In the genomic region with DNA sequence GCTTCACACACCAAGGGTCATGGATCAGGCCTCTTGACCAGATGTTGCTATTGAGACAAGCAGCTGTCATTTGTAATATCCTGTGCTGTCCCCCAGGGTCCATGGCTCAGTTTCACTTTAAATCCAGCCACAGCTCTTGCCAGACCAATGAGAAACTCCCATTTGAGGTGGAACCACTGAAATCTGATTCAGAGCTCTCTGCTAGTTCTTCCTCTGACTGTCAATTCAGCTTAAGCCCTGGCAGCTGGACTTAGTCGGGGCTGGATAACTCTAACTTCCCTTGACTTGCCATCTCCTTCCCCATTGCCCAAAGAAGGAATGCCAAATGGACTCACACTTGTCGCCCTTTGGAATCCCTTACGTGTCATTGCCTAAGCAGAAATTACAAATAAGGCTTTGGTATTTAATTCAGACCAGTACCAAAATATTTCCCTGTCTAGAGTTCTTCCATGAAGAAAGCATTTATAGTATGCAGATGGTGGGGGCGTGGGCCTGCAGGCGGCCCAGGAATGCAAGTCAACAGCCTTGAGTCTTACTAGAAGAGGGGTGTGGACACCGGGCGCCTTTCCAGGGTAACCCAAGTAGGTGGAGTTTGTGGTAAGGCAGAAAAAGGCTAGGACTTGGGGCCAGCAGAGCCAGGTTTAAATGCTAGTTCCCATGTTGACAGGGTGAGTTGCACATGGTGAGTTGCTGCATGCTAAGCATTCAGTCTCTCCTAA, we compare ENCODE assay signal across 8 cellular contexts.
DNase-seq lines count a peak whose midpoint lies in the region; ATAC-seq and TF ChIP-seq lines count a peak whose summit lies in the region.

No MANE protein-coding gene starts in this region.

- peak overlapping the region in 8 of 11 experiments; percentile 8 to 48 (median 26); a peak in 8 of 22 replicates for H3K9ac ChIP-seq in BLaER1 treated with 17β-estradiol and CSF1 and Interleukin-3, amounts not matched to agents 10 nM and 100 nM
- H3K9ac ChIP-seq in HUES64 (ENCODE audit: low read depth, low read length) (no peak overlapping the region), mammary epithelial cell (ENCODE audit: insufficient read depth, low read length) (no peak overlapping the region)

- TF ChIP-seq CTCF in mammary epithelial cell (conservative IDR thresholded peaks at IDR 0.05 in 1 of 2, IDR thresholded peaks at IDR 0.05 in 1 of 2; ENCODE audit: extremely low read depth in 1 of 2, insufficient read depth in 1 of 2, low read depth in 1 of 2, low read length in 2 of 2) (no peak), lower lobe of right lung (IDR thresholded peaks at IDR 0.05) (no peak)

- no TSS peak for BruUV-seq in mammary epithelial cell (replicated peaks; lab: Mats Ljungman, UMichigan)

- no peaks in the 10 kb centered on the region for H4K20me1 ChIP-seq in BLaER1 treated with 17β-estradiol and CSF1 and Interleukin-3, amounts not matched to agents 10 nM and 100 nM
- H4K20me1 ChIP-seq in mammary epithelial cell (ENCODE audit: insufficient read depth, low read length): no peaks in the 10 kb centered on the region

- peak overlapping the region; percentile 57 for H2AFZ ChIP-seq in mammary epithelial cell (ENCODE audit: low read depth, low read length)

- 48% methylated on average over 7 of the region's 7 CpGs for WGBS in HUES64
- WGBS in mammary epithelial cell (ENCODE audit: low coverage, missing lambda C conversion rate): 3% methylated on average over 7 of the region's 7 CpGs

- dilution Hi-C loops in mammary epithelial cell (cut with HindIII; ENCODE audit: low sequenced_read_pairs): loop anchor here (5.0 kb wide), 1 partner anchor 54 kb away; no protein-coding TSS in a partner anchor

- no peaks in the 10 kb centered on the region for H3K79me2 ChIP-seq in mammary epithelial cell (ENCODE audit: insufficient read depth, low read length)

- no peaks in the 10 kb centered on the region for H3K27me3 ChIP-seq in BLaER1 treated with 17β-estradiol and CSF1 and Interleukin-3, amounts not matched to agents 10 nM and 100 nM
- no peaks in the 10 kb centered on the region for H3K27me3 ChIP-seq in HUES64 (ENCODE audit: insufficient read depth, low read length)
- no peaks in the 10 kb centered on the region for H3K27me3 ChIP-seq in mammary epithelial cell (ENCODE audit: insufficient read depth, low read length)
- no peaks in the 10 kb centered on the region for H3K27me3 ChIP-seq in lower lobe of right lung (ENCODE audit: low read depth)

- intact Hi-C loops in mammary epithelial cell (cut with micrococcal nuclease) (loop anchor here (5.0 kb wide), 1 partner anchor 229 kb away; a partner anchor contains a TSS), lower lobe of right lung (cut with DNase I) (no loop called here)

- CTCF ChIA-PET in mammary epithelial cell (lab: Charles Lee; ENCODE audit: low non-redundant PET): no interaction called here

- no peak overlapping the region for H3K4me3 ChIP-seq in BLaER1 treated with 17β-estradiol and CSF1 and Interleukin-3, amounts not matched to agents 10 nM and 100 nM
- no peak overlapping the region for H3K4me3 ChIP-seq in HUES64 (ENCODE audit: low read length)
- H3K4me3 ChIP-seq in mammary epithelial cell (replicated peaks in 1 of 3; ENCODE audit: insufficient read depth in 1 of 3, low read depth in 2 of 3, low read length in 3 of 3): peak overlapping the region in 1 of 3 experiments; percentile 7
- no peak overlapping the region for H3K4me3 ChIP-seq in lower lobe of right lung

- ATAC-seq in GM21786 (IDR thresholded peaks at IDR 0.05; ENCODE audit: unreplicated experiment): peak; percentile 85
- ATAC-seq in lower lobe of right lung: peak; percentile 96

- H3K4me2 ChIP-seq in BLaER1 treated with 17β-estradiol and CSF1 and Interleukin-3, amounts not matched to agents 10 nM and 100 nM: peak overlapping the region; percentile 39 to 83 (median 67)
- peak overlapping the region; percentile 75 for H3K4me2 ChIP-seq in mammary epithelial cell (ENCODE audit: insufficient read depth, low read depth, low read length)

- peaks cover 22 to 43% (median 32%) of the 10 kb centered on the region in 10 experiments for H3K4me1 ChIP-seq in BLaER1 treated with 17β-estradiol and CSF1 and Interleukin-3, amounts not matched to agents 10 nM and 100 nM
- H3K4me1 ChIP-seq in HUES64 (ENCODE audit: insufficient read depth, low read length) (peaks cover 16% of the 10 kb centered on the region; the same call in 1 of the 2 replicates), mammary epithelial cell (ENCODE audit: insufficient read depth, low read length) (peaks cover 19% of the 10 kb centered on the region), lower lobe of right lung (peaks cover 33% of the 10 kb centered on the region)

- in situ Hi-C loops in mammary epithelial cell (cut with MboI; ENCODE audit: low sequenced_read_pairs in 2 of 2): loop anchor here in 1 of 2 donors (10.0 kb wide), 1 partner anchor 116 kb away; no protein-coding TSS in a partner anchor

- peak overlapping the region; percentile 1 to 76 (median 49); a peak in 16 of 22 replicates for H3K27ac ChIP-seq in BLaER1 treated with 17β-estradiol and CSF1 and Interleukin-3, amounts not matched to agents 10 nM and 100 nM
- H3K27ac ChIP-seq in HUES64 (ENCODE audit: low read depth, low read length) (peak overlapping the region; percentile 24; the same call in 1 of the 2 replicates), mammary epithelial cell (ENCODE audit: insufficient read depth, low read depth, low read length) (peak overlapping the region; percentile 32), lower lobe of right lung (peak overlapping the region; percentile 75)

- DNase-seq in mammary epithelial cell (peak; percentile 90), lower lobe of right lung (peak; percentile 95), NCI-H1048 (lab: John Stamatoyannopoulos, UW) (no peak), NCI-H1694 (lab: John Stamatoyannopoulos, UW) (no peak)
- no peak for DNase-seq in activated T-cell treated with anti-CD3 and anti-CD28 coated beads, Interleukin-2, amount 50 U/mL, for 1 hour

- H3K36me3 ChIP-seq in BLaER1 treated with 17β-estradiol and CSF1 and Interleukin-3, amounts not matched to agents 10 nM and 100 nM: peaks cover 0 to 42% (median 0%) of the 10 kb centered on the region in 11 experiments; a peak in 6 of 22 replicates
- no peaks in the 10 kb centered on the region for H3K36me3 ChIP-seq in HUES64 (ENCODE audit: insufficient read depth, low read length)
- no peaks in the 10 kb centered on the region for H3K36me3 ChIP-seq in mammary epithelial cell (ENCODE audit: insufficient read depth, low read length)
- no peaks in the 10 kb centered on the region for H3K36me3 ChIP-seq in lower lobe of right lung

- H3K9me3 ChIP-seq in BLaER1 treated with 17β-estradiol and CSF1 and Interleukin-3, amounts not matched to agents 10 nM and 100 nM (replicated peaks in 1 of 11): no peaks in the 10 kb centered on the region
- no peaks in the 10 kb centered on the region for H3K9me3 ChIP-seq in HUES64 (ENCODE audit: insufficient read depth, low read depth, low read length)
- H3K9me3 ChIP-seq in mammary epithelial cell (replicated peaks; ENCODE audit: insufficient read depth, low read length): no peaks in the 10 kb centered on the region
- no peaks in the 10 kb centered on the region for H3K9me3 ChIP-seq in lower lobe of right lung

Comparison
In these comparisons a context has a peak if more than half of its experiments do, and no peak if none do; other contexts are left out.
1. H3K27ac ChIP-seq: peak in every context shown above with its lines; median percentile 75 in lower lobe of right lung; 49 in BLaER1 treated with 17β-estradiol and CSF1 and Interleukin-3, amounts not matched to agents 10 nM and 100 nM; 32 in mammary epithelial cell; 24 in HUES64.
2. H3K9ac ChIP-seq: peak in BLaER1 treated with 17β-estradiol and CSF1 and Interleukin-3, amounts not matched to agents 10 nM and 100 nM (8 of 11); none in HUES64 (single experiment) and mammary epithelial cell (single experiment).
3. DNase-seq: peak in mammary epithelial cell (single experiment) and lower lobe of right lung (single experiment); none in activated T-cell treated with anti-CD3 and anti-CD28 coated beads, Interleukin-2, amount 50 U/mL, for 1 hour (single experiment), NCI-H1048 (single experiment) and NCI-H1694 (single experiment).